Comparison of ENCODE assay signal across 15 cellular contexts in the genomic region with DNA sequence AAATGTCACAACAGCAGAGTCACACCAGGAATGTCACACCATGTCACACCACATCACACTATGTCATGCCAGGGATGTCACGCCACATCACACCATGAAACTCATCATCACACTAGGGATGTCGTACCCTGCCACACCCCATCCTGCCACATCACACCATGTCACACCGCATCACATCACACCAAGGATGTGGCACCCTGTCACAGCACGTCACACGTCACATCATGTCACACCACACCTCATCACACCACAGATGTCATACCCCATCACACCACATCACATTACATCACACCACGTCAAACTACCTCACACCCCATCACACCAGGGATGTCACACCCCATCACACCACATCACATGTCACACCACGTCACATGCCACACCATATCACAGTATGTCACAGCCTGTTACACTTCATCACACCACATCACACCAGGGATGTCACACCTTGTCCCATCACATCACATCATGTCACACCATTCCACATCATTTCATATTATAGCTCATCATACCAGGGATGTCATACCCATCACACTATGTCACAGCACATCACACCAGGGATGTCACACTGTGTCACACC.
DNase-seq lines count a peak whose midpoint lies in the region; ATAC-seq and TF ChIP-seq lines count a peak whose summit lies in the region.
"Had no signal": no experiment of that assay in that cellular context is flagged by ENCODE, and none has a peak within 500 bp of the region (broad histone marks: within the 10 kb centered on the region; RNA-seq: fewer than 3 reads in every experiment).

No MANE protein-coding gene starts in this region.

- H2BK15ac ChIP-seq in neuronal stem cell (ENCODE audit: low read length) = no peak overlapping the region

- H3K27me3 ChIP-seq in H7 (ENCODE audit: control insufficient read depth, insufficient read depth, low read length) (no peaks in the 10 kb centered on the region), foreskin keratinocyte (no peaks in the 10 kb centered on the region), neuronal stem cell (ENCODE audit: control insufficient read depth in 3 of 3, insufficient read depth in 3 of 3, low read depth in 1 of 3, low read length in 3 of 3) (peaks cover 2 to 21% (median 3%) of the 10 kb centered on the region in 3 experiments)
- H3K27me3 ChIP-seq: BLaER1, body of pancreas had no signal

- peak; percentile 63 for DNase-seq in H7
- DNase-seq in NAMALWA (ENCODE audit: low spot score) = peak; percentile 8
- no peak for DNase-seq in foreskin keratinocyte
- DNase-seq in neuronal stem cell (ENCODE audit: low spot score) = no peak
- no peak for DNase-seq in NCI-H524 (lab: John Stamatoyannopoulos, UW)
- DNase-seq in NCI-H146 treated with DMSO at 0.1 percent for 48 hours (lab: John Stamatoyannopoulos, UW; ENCODE audit: unreplicated experiment) = no peak
- DNase-seq in HUDEP-2 (lab: John Stamatoyannopoulos, UW; ENCODE audit: unreplicated experiment in 76 of 76) = no peak
- DNase-seq: activated naive CD4-positive, alpha-beta T cell treated with Interleukin-2 at 50 U/mL for 16 hours; body of pancreas; GDM1; KBM-7; NCI-H1417 had no signal

- H2BK5ac ChIP-seq in neuronal stem cell (ENCODE audit: low read length) = no peak overlapping the region

- H3K14ac ChIP-seq in neuronal stem cell (ENCODE audit: low read length) = peak overlapping the region; percentile 85

- no peak overlapping the region for H2AFZ ChIP-seq in neuronal stem cell (ENCODE audit: low read length)

- no peak overlapping the region for H3K4me2 ChIP-seq in neuronal stem cell (ENCODE audit: insufficient read depth, low read length, poor library complexity, severe bottlenecking)
- H3K4me2 ChIP-seq: BLaER1 had no signal

- no peak overlapping the region for H3K18ac ChIP-seq in neuronal stem cell (ENCODE audit: low read length)

- H3K27ac ChIP-seq in foreskin keratinocyte = no peak overlapping the region
- H3K27ac ChIP-seq in neuronal stem cell (replicated peaks; ENCODE audit: low read length) = no peak overlapping the region
- H3K27ac ChIP-seq: BLaER1, body of pancreas, VCaP had no signal

- H3K9me3 ChIP-seq in neuronal stem cell (replicated peaks in 1 of 2; ENCODE audit: control insufficient read depth in 2 of 2, insufficient read depth in 1 of 2, low read depth in 1 of 2, low read length in 2 of 2) = peaks cover 0 to 20% of the 10 kb centered on the region in 2 donors
- H3K9me3 ChIP-seq: body of pancreas had no signal

- peak overlapping the region; percentile 86 for H3K23ac ChIP-seq in neuronal stem cell (ENCODE audit: low read depth, low read length, poor library complexity)

- no peak overlapping the region for H2AK5ac ChIP-seq in neuronal stem cell (ENCODE audit: low read depth, low read length)

- no peak for TF ChIP-seq CTCF in foreskin keratinocyte (conservative IDR thresholded peaks at IDR 0.05)

- whole genome bisulfite sequencing in neuronal stem cell (ENCODE audit: extremely low coverage in 2 of 2, insufficient read length in 2 of 2, insufficient replicate concordance in 1 of 2), 2 donors = 100% methylated on average over 1 of the region's 7 CpGs

- no peak overlapping the region for H3K4ac ChIP-seq in neuronal stem cell (ENCODE audit: low read length)

- peak overlapping the region; percentile 76 for H4K91ac ChIP-seq in neuronal stem cell (ENCODE audit: low read depth, low read length, poor library complexity)

- no peak overlapping the region for H3K4me3 ChIP-seq in H7 (ENCODE audit: insufficient read depth, low read depth, low read length)
- peak overlapping the region in 1 of 2 donors; percentile 67 for H3K4me3 ChIP-seq in neuronal stem cell (ENCODE audit: low read length in 2 of 2)
- H3K4me3 ChIP-seq: BLaER1, body of pancreas had no signal

- H3K36me3 ChIP-seq in H7 (replicated peaks; ENCODE audit: control insufficient read depth, insufficient read depth, low read length) (no peaks in the 10 kb centered on the region), neuronal stem cell (replicated peaks in 1 of 2; ENCODE audit: control insufficient read depth in 2 of 2, insufficient read depth in 2 of 2, low read length in 2 of 2) (peaks cover 0 to 2% of the 10 kb centered on the region in 2 donors)
- H3K36me3 ChIP-seq: BLaER1 had no signal

- H3K4me1 ChIP-seq in foreskin keratinocyte (no peaks in the 10 kb centered on the region), neuronal stem cell (ENCODE audit: control insufficient read depth in 2 of 2, insufficient read depth in 1 of 2, low read depth in 1 of 2, low read length in 2 of 2) (no peaks in the 10 kb centered on the region)
- H3K4me1 ChIP-seq: BLaER1, body of pancreas had no signal

- ATAC-seq in foreskin keratinocyte = peak; percentile 37
- no peak for ATAC-seq in HG03196 (IDR thresholded peaks at IDR 0.05; ENCODE audit: unreplicated experiment)
- ATAC-seq: body of pancreas had no signal

- peak overlapping the region; percentile 48 for H2BK12ac ChIP-seq in neuronal stem cell (ENCODE audit: low read length)

- H4K8ac ChIP-seq in neuronal stem cell (ENCODE audit: low read depth, low read length) = peak overlapping the region; percentile 98

- peak overlapping the region; percentile 71 for H3K9ac ChIP-seq in neuronal stem cell (ENCODE audit: low read depth, low read length, poor library complexity)
- H3K9ac ChIP-seq: BLaER1 had no signal

- H2BK120ac ChIP-seq in neuronal stem cell (ENCODE audit: low read depth, low read length) = no peak overlapping the region

- peaks cover 4% of the 10 kb centered on the region for H3K79me1 ChIP-seq in neuronal stem cell (ENCODE audit: low read depth, low read length)

Comparison
In these comparisons a context has a peak if more than half of its experiments do, and no peak if none do; other contexts are left out.
1. DNase-seq: peak in H7 (single experiment) and NAMALWA (single experiment); none in foreskin keratinocyte (0 of 2), neuronal stem cell (single experiment), NCI-H524 (0 of 2), NCI-H146 treated with DMSO at 0.1 percent for 48 hours (single experiment) and HUDEP-2 (0 of 76).